In the genomic region with DNA sequence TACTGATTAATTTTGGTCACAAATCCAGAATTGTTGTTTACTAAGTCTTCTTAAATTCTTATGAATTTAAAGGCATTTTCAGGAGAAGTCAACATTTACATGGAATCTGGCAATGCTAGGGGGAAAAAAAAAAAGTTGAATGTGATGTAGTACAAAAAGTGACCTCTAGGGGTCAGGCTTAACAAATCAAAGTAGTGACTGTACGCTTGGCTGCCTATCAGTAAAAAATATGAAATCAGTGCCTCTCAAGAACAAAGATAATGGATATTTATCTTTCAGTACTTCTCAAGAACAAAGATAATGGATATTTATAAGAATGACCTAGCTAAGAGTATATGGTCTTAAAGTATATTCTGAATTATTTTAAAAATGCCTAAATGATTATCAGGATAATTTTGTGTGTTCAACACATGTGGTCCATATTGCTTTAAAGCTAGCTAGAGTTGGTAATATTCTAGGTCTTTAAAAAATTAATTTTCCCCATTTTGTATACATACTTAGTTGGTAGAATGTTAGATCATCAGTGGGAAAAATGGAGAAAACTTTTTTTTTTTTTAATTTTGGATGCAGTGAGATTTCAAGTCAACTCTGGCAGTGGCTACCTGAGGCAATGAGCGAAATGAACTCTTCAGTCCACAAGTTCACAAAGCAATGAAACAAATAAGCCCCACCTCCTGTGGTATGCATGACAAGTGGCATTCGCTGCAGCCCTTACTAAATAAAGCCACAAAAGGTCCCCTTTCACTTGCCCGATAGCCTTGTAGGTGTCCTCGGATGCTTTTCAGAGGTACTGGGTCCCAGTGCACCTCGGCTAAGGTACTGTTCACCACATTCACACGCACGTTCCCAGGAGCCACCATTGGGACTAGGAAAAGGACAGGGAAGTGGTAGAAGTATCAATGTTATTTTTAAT, we compare ENCODE assay signal across 1 cellular context.
TF ChIP-seq lines count a peak whose summit lies in the region.

No MANE protein-coding gene starts in this region.

TF ChIP-seq in SK-N-SH treated with all-trans-retinoic acid at 6 μM for 48 hours, 23 proteins besides CTCF, POLR2A, EP300 and RAD21 (continued from another document):
- TF ChIP-seq, protein P1, sequence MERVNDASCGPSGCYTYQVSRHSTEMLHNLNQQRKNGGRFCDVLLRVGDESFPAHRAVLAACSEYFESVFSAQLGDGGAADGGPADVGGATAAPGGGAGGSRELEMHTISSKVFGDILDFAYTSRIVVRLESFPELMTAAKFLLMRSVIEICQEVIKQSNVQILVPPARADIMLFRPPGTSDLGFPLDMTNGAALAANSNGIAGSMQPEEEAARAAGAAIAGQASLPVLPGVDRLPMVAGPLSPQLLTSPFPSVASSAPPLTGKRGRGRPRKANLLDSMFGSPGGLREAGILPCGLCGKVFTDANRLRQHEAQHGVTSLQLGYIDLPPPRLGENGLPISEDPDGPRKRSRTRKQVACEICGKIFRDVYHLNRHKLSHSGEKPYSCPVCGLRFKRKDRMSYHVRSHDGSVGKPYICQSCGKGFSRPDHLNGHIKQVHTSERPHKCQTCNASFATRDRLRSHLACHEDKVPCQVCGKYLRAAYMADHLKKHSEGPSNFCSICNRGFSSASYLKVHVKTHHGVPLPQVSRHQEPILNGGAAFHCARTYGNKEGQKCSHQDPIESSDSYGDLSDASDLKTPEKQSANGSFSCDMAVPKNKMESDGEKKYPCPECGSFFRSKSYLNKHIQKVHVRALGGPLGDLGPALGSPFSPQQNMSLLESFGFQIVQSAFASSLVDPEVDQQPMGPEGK (CRISPR knock-in tag; IDR thresholded peaks at IDR 0.05; ENCODE audit: borderline replicate concordance), result no peak
